In genomic region chr22:49363526-49364230, GRCh38 we compare ENCODE assay signal across 22 cellular contexts.
DNase-seq lines count a peak whose midpoint lies in the region; ATAC-seq and TF ChIP-seq lines count a peak whose summit lies in the region.
"Had no signal": no experiment of that assay in that cellular context is flagged by ENCODE, and none has a peak within 500 bp of the region (broad histone marks: within the 10 kb centered on the region; RNA-seq: fewer than 3 reads in every experiment).

No MANE protein-coding gene starts in this region.

- no peaks in the 10 kb centered on the region for H3K27me3 ChIP-seq in Peyer's patch
- peaks cover 0 to 26% (median 0%) of the 10 kb centered on the region in 7 donors for H3K27me3 ChIP-seq in spleen (replicated peaks in 1 of 7)
- H3K27me3 ChIP-seq: BLaER1 had no signal

- no peak for TF ChIP-seq POLR2A in Peyer's patch (IDR thresholded peaks at IDR 0.05)
- TF ChIP-seq POLR2A in spleen (IDR thresholded peaks at IDR 0.05), result no peak

- DNase-seq in Peyer's patch, result peak in 2 of 3 donors; percentile 10 to 27
- peak; percentile 46 for DNase-seq in coronary artery (ENCODE audit: low spot score)
- DNase-seq in mesenteric fat pad (ENCODE audit: low spot score), result peak; percentile 65
- peak; percentile 44 for DNase-seq in spleen
- DNase-seq in stimulated activated CD4-positive, alpha-beta T cell treated with anti-CD3 and anti-CD28 coated beads, Interleukin-12 subunit alpha, Interleukin-12 subunit beta, amount 100 ng/mL, for 4 hours, result no peak
- DNase-seq in NCI-H345 treated with DMSO at 0.1 percent for 48 hours (lab: John Stamatoyannopoulos, UW; ENCODE audit: unreplicated experiment), result no peak
- DNase-seq: COR-L47, DND-41, H9, HFFc6, KG1, NCI-H1092 treated with DMSO at 0.1 percent for 48 hours, NCI-H1436 treated with DMSO at 0.1 percent for 48 hours, NCI-H2029, NCI-H2227 treated with DMSO at 0.1 percent for 48 hours, NCI-H510A treated with DMSO at 0.1 percent for 48 hours, NCI-H748 treated with DMSO at 0.1 percent for 48 hours, PC-9, SHP77 treated with DMSO at 0.1 percent for 48 hours had no signal

- intact Hi-C loops in spleen (cut with DNase I; ENCODE audit: low total_unique reads), result no loop called here

- H3K4me1 ChIP-seq in Peyer's patch (no peaks in the 10 kb centered on the region), spleen (peaks cover 0 to 6% (median 0%) of the 10 kb centered on the region in 6 donors)

- no peaks in the 10 kb centered on the region for H3K9me3 ChIP-seq in Peyer's patch
- no peaks in the 10 kb centered on the region for H3K9me3 ChIP-seq in spleen

- H3K27ac ChIP-seq in Peyer's patch, result no peak overlapping the region
- H3K27ac ChIP-seq in coronary artery, result no peak overlapping the region
- H3K27ac ChIP-seq in spleen, result no peak overlapping the region
- H3K27ac ChIP-seq: BLaER1, PC-9, RWPE1 had no signal

- H3K4me3 ChIP-seq in Peyer's patch (no peak overlapping the region), coronary artery (no peak overlapping the region), spleen (no peak overlapping the region)
- H3K4me3 ChIP-seq: BLaER1, PC-9 had no signal

- H3K36me3 ChIP-seq in Peyer's patch, result no peaks in the 10 kb centered on the region
- H3K36me3 ChIP-seq in spleen, result no peaks in the 10 kb centered on the region
- H3K36me3 ChIP-seq: BLaER1 had no signal

- no peak for ATAC-seq in HG03565 (IDR thresholded peaks at IDR 0.05; ENCODE audit: unreplicated experiment)

- WGBS in spleen, 5 donors, result 89 to 92% (median 90%) methylated on average over 20 to 27 of the region's 27 CpGs

- TF ChIP-seq CTCF in Peyer's patch (IDR thresholded peaks at IDR 0.05), result no peak
- TF ChIP-seq CTCF in coronary artery (IDR thresholded peaks at IDR 0.05), result no peak
- TF ChIP-seq CTCF in spleen (IDR thresholded peaks at IDR 0.05 in 8 of 11, conservative IDR thresholded peaks at IDR 0.05 in 3 of 11), result no peak

Comparison
In these comparisons a context has a peak if more than half of its experiments do, and no peak if none do; other contexts are left out.
1. DNase-seq: peak in Peyer's patch (2 of 3), coronary artery (single experiment), mesenteric fat pad (single experiment) and spleen (single experiment); none in stimulated activated CD4-positive, alpha-beta T cell treated with anti-CD3 and anti-CD28 coated beads, Interleukin-12 subunit alpha, Interleukin-12 subunit beta, amount 100 ng/mL, for 4 hours (single experiment) and NCI-H345 treated with DMSO at 0.1 percent for 48 hours (single experiment).